Comparison of ENCODE assay signal across 8 cellular contexts in the genomic region with DNA sequence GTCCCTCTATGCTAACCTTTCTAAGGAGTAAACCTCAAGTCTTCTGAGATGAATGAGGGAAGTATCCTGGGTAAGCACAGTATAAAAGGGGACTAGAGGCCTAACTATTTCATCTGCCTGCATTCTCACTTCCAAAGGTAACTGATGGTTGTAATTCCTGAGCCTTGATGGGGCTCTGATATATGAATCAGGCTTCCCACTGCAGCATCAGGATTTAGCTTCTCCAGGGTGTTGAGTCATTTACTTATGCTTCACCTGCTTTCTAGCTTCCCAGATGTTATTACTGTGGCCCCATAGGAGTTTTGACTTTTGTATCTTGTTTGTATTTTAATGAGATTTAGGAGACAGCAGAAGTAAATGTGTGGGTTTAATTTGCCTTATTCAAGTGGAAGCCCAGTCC.
"Had no signal": no experiment of that assay in that cellular context is flagged by ENCODE, and none has a peak within 500 bp of the region (broad histone marks: within the 10 kb centered on the region; RNA-seq: fewer than 3 reads in every experiment).

No MANE protein-coding gene starts in this region.

- ATAC-seq: GM23338, HepG2 had no signal

- H3K36me3 Mint-ChIP-seq: IgD-negative memory B cell had no signal

- H3K27ac ChIP-seq: HL-60 had no signal

- H3K4me3 Mint-ChIP-seq: GM23338, H9, IgD-negative memory B cell had no signal

- FAIRE-seq: H1, H54, HepG2 had no signal

- DNase-seq: H9, HCEC 1CT had no signal

- H3K4me3 ChIP-seq: GM23338 had no signal

- H3K27ac Mint-ChIP-seq: GM23338, IgD-negative memory B cell had no signal

- H3K4me1 Mint-ChIP-seq: IgD-negative memory B cell had no signal
